ENCODE assay signal across 9 cellular contexts in the genomic region with DNA sequence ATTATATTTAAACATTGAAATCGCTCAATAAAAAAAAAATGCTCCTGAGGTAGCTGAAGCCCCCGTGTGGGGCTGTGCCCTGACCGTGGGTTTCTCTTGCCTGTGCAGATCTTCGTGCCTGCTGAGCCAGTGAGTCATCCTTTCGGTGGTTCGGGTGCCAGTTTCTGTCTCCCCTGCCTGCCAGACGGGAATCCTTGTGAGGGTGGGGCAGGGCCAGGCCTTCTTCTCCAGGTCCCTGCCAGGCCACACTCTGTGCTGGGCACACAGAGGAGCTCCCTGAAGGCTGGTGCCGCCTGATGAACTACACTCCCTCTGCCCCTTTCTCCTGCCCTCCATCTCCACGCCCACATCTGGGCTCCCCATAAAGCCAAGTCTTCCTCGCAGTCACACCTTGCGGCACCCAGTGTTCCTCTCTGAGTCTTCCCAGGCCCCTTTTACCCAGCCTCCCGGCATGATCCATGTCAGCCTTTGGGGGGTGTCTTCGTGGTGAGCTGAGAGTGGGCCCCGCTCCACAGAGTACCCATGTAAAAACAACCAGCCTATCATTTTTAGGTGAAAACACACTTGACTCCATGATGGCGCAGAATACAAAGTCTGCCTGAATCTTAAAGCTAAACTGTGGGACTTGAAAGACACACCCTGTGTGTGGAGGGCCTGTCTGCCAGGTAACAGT. TPM values are rescaled to one million over a fixed set of nuclear protein-coding genes. Genes with fewer than 3 reads are reported as not detected.
A peak's percentile ranks its signal among the peaks of the same experiment; 100 is the strongest.
DNase-seq lines count a peak whose midpoint lies in the region; ATAC-seq, FAIRE-seq and TF ChIP-seq lines count a peak whose summit lies in the region.
"Had no signal": no experiment of that assay in that cellular context is flagged by ENCODE, and none has a peak within 500 bp of the region (broad histone marks: within the 10 kb centered on the region; RNA-seq: fewer than 3 reads in every experiment).

No MANE protein-coding gene starts in this region.

- H3K36me3 ChIP-seq in CD4-positive, alpha-beta memory T cell (ENCODE audit: insufficient read depth, low read length), result no peaks in the 10 kb centered on the region
- H3K36me3 ChIP-seq in pancreas, result no peaks in the 10 kb centered on the region
- H3K36me3 ChIP-seq in Peyer's patch, result no peaks in the 10 kb centered on the region

- H3K27ac ChIP-seq in CD4-positive, alpha-beta memory T cell (ENCODE audit: low read depth, low read length), result no peak overlapping the region
- H3K27ac ChIP-seq in pancreas, result peak overlapping the region in 2 of 4 donors; percentile 65 to 78
- no peak overlapping the region for H3K27ac ChIP-seq in Peyer's patch

- no peaks in the 10 kb centered on the region for H3K27me3 ChIP-seq in CD4-positive, alpha-beta memory T cell (ENCODE audit: insufficient read depth, low read length)
- no peaks in the 10 kb centered on the region for H3K27me3 ChIP-seq in pancreas
- no peaks in the 10 kb centered on the region for H3K27me3 ChIP-seq in Peyer's patch

- H3K9me3 Mint-ChIP-seq in CD4-positive, alpha-beta memory T cell, result peaks cover 0 to 2% (median 0%) of the 10 kb centered on the region in 8 donors
- H3K9me3 Mint-ChIP-seq in activated naive CD8-positive, alpha-beta T cell treated with anti-CD3 and anti-CD28 coated beads for 36 hours, result no peaks in the 10 kb centered on the region
- H3K9me3 Mint-ChIP-seq in mesothelial cell of epicardium, result no peaks in the 10 kb centered on the region

- H3K9me3 ChIP-seq in CD4-positive, alpha-beta memory T cell (ENCODE audit: control insufficient read depth in 1 of 2, low read length in 2 of 2), result no peaks in the 10 kb centered on the region
- H3K9me3 ChIP-seq in pancreas, result no peaks in the 10 kb centered on the region
- H3K9me3 ChIP-seq in Peyer's patch, result no peaks in the 10 kb centered on the region

- no peak for DNase-seq in CD4-positive, alpha-beta memory T cell
- DNase-seq in NCI-H69 (lab: John Stamatoyannopoulos, UW), result peak; percentile 55
- DNase-seq in activated naive CD8-positive, alpha-beta T cell treated with anti-CD3 and anti-CD28 coated beads for 36 hours, result peak; percentile 62
- peak in 2 of 6 donors; percentile 56 to 63 for DNase-seq in pancreas
- no peak for DNase-seq in NCI-H1417 treated with DMSO at 0.1 percent for 48 hours (lab: John Stamatoyannopoulos, UW)
- no peak for DNase-seq in mesothelial cell of epicardium (ENCODE audit: low spot score in 2 of 2, unreplicated experiment in 2 of 2)
- DNase-seq in Peyer's patch, result no peak
- no peak for DNase-seq in GM20000 (ENCODE audit: low spot score)

- TF ChIP-seq POLR2A in Peyer's patch (IDR thresholded peaks at IDR 0.05), result no peak

- POLR2A ChIA-PET in CD4-positive, alpha-beta memory T cell (lab: Charles Lee; ENCODE audit: partially characterized antibody), result interaction anchor here (5.4 to 16.2 kb wide), 2 partner anchors 25 to 148 kb away, joined by 57 to 394 read pairs; a partner anchor contains a TSS

- intact Hi-C loops in CD4-positive, alpha-beta memory T cell (cut with micrococcal nuclease), result no loop called here
- intact Hi-C loops in pancreas (cut with DNase I), result loop anchor here in 2 of 3 donors (5.0 to 10.0 kb wide), 3 partner anchors 148 to 182 kb away; a partner anchor contains a TSS

- WGBS in pancreas, 2 donors, result 64 to 70% methylated on average over 15 of the region's 15 CpGs

- H3K4me1 ChIP-seq in CD4-positive, alpha-beta memory T cell (ENCODE audit: insufficient read depth, low read length), result peaks cover 46% of the 10 kb centered on the region
- H3K4me1 ChIP-seq in pancreas (peaks cover 5 to 36% (median 7%) of the 10 kb centered on the region in 3 donors), Peyer's patch (no peaks in the 10 kb centered on the region)

- no peak overlapping the region for H3K4me3 Mint-ChIP-seq in CD4-positive, alpha-beta memory T cell
- no peak overlapping the region for H3K4me3 Mint-ChIP-seq in activated naive CD8-positive, alpha-beta T cell treated with anti-CD3 and anti-CD28 coated beads for 36 hours
- no peak overlapping the region for H3K4me3 Mint-ChIP-seq in mesothelial cell of epicardium

- TF ChIP-seq CTCF in pancreas (IDR thresholded peaks at IDR 0.05), result no peak
- TF ChIP-seq CTCF in mesothelial cell of epicardium (IDR thresholded peaks at IDR 0.05; ENCODE audit: unreplicated experiment), result no peak
- TF ChIP-seq CTCF in Peyer's patch (IDR thresholded peaks at IDR 0.05), result no peak
- TF ChIP-seq CTCF in GM20000 (IDR thresholded peaks at IDR 0.05; ENCODE audit: extremely low read depth, missing control alignments), result no peak

- H3K4me3 ChIP-seq in CD4-positive, alpha-beta memory T cell (ENCODE audit: low read length in 2 of 2), result no peak overlapping the region
- H3K4me3 ChIP-seq in pancreas (no peak overlapping the region), Peyer's patch (no peak overlapping the region)

- H3K27me3 Mint-ChIP-seq in CD4-positive, alpha-beta memory T cell, result no peaks in the 10 kb centered on the region
- no peaks in the 10 kb centered on the region for H3K27me3 Mint-ChIP-seq in activated naive CD8-positive, alpha-beta T cell treated with anti-CD3 and anti-CD28 coated beads for 36 hours
- no peaks in the 10 kb centered on the region for H3K27me3 Mint-ChIP-seq in mesothelial cell of epicardium (ENCODE audit: low read depth)

- peak in 3 of 4 donors; percentile 21 to 70 (median 45) for ATAC-seq in pancreas

- FAIRE-seq in pancreas (lab: Jason Lieb, UNC), result no peak
- FAIRE-seq: TTC549 had no signal

- H3K27ac Mint-ChIP-seq in CD4-positive, alpha-beta memory T cell, result peak overlapping the region in 6 of 7 donors; percentile 39 to 77 (median 56)
- peak overlapping the region; percentile 77 for H3K27ac Mint-ChIP-seq in activated naive CD8-positive, alpha-beta T cell treated with anti-CD3 and anti-CD28 coated beads for 36 hours
- H3K27ac Mint-ChIP-seq in mesothelial cell of epicardium, result no peak overlapping the region

- no peaks in the 10 kb centered on the region for H3K36me3 Mint-ChIP-seq in CD4-positive, alpha-beta memory T cell
- H3K36me3 Mint-ChIP-seq in activated naive CD8-positive, alpha-beta T cell treated with anti-CD3 and anti-CD28 coated beads for 36 hours, result peaks cover 1% of the 10 kb centered on the region
- H3K36me3 Mint-ChIP-seq in mesothelial cell of epicardium, result no peaks in the 10 kb centered on the region

- CTCF ChIA-PET in CD4-positive, alpha-beta memory T cell (lab: Charles Lee; ENCODE audit: partially characterized antibody), result interaction anchor here (0.9 to 18.9 kb wide), 8 partner anchors 18 to 266 kb away, joined by 3 to 1184 read pairs (median 4); a partner anchor contains a TSS

- peaks cover 34 to 56% (median 43%) of the 10 kb centered on the region in 4 donors for H3K4me1 Mint-ChIP-seq in CD4-positive, alpha-beta memory T cell
- peaks cover 51% of the 10 kb centered on the region for H3K4me1 Mint-ChIP-seq in activated naive CD8-positive, alpha-beta T cell treated with anti-CD3 and anti-CD28 coated beads for 36 hours
- no peaks in the 10 kb centered on the region for H3K4me1 Mint-ChIP-seq in mesothelial cell of epicardium

RNA-seq across cellular contexts. Expression of a gene that starts 19.3 kb away (rescaled TPM):
- total RNA-seq in CD4-positive, alpha-beta memory T cell, result 1 to 10 TPM; 1.4 to 1.5 TPM
- polyA plus RNA-seq in CD4-positive, alpha-beta memory T cell, result under 1 TPM in 1 of 2 donors, not detected in 1; 0.11 TPM
- 1 to 10 TPM; 1.7 to 1.8 TPM for total RNA-seq in activated naive CD8-positive, alpha-beta T cell treated with anti-CD3 and anti-CD28 coated beads for 36 hours
- total RNA-seq in pancreas (10 to 100 TPM in 1 of 6 donors, 1 to 10 TPM in 4, under 1 TPM in 1; 0.98 to 13.2 (median 3.3) TPM), mesothelial cell of epicardium (not detected in 3 replicates), Peyer's patch (100 to 1,000 TPM in 1 of 4 donors, 10 to 100 TPM in 2, 1 to 10 TPM in 1; 2.5 to 292 (median 34.9) TPM)
- polyA plus RNA-seq in pancreas, result 1 to 10 TPM; 1.7 to 3.2 TPM

RNA-seq across cellular contexts. Expression of a gene that starts 38.8 kb away (rescaled TPM):
- 100 to 1,000 TPM; 142 to 151 TPM for total RNA-seq in CD4-positive, alpha-beta memory T cell
- 100 to 1,000 TPM in 1 of 2 donors, 10 to 100 TPM in 1; 94.1 to 125 TPM for polyA plus RNA-seq in CD4-positive, alpha-beta memory T cell
- 100 to 1,000 TPM; 102 to 103 TPM for total RNA-seq in activated naive CD8-positive, alpha-beta T cell treated with anti-CD3 and anti-CD28 coated beads for 36 hours
- total RNA-seq in pancreas (100 to 1,000 TPM in 2 of 6 donors, 10 to 100 TPM in 4; 83.6 to 102 (median 87.2) TPM), mesothelial cell of epicardium (148 to 153 TPM (median 151 TPM) in 3 replicates), Peyer's patch (100 to 1,000 TPM; 127 to 186 (median 158) TPM)
- polyA plus RNA-seq in pancreas, result 100 to 1,000 TPM in 1 of 2 donors, 10 to 100 TPM in 1; 66.8 to 146 TPM

Comparison
In these comparisons a context has a peak if more than half of its experiments do, and no peak if none do; other contexts are left out.
1. DNase-seq: peak in NCI-H69 (single experiment) and activated naive CD8-positive, alpha-beta T cell treated with anti-CD3 and anti-CD28 coated beads for 36 hours (single experiment); none in CD4-positive, alpha-beta memory T cell (0 of 5), NCI-H1417 treated with DMSO at 0.1 percent for 48 hours (single experiment), mesothelial cell of epicardium (0 of 2), Peyer's patch (0 of 3) and GM20000 (single experiment).